ENCODE assay signal across 25 cellular contexts in the genomic region with DNA sequence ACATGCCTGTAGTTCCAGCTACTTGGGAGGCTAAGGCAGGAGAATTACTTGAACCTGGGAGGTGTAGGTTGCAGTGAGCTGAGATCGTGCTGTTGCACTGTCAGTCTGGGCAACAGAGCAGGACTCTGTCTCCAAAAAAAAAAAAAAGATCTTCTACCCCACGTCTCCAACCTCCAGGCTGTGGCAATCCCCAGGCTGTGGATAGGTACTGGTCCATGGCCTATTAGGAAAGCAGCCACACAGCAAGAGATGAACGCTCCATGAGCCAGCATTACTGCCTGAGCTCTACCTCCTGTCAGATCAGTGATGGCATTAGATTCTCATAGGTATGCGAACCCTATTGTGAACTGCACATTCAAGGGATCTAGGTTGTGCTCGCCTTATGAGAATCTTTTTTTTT.
"Had no signal": no experiment of that assay in that cellular context is flagged by ENCODE, and none has a peak within 500 bp of the region (broad histone marks: within the 10 kb centered on the region; RNA-seq: fewer than 3 reads in every experiment).

No MANE protein-coding gene starts in this region.

- H3K4me3 ChIP-seq: lung, neural progenitor cell, psoas muscle, skin epidermis, spleen, testis, tibial artery had no signal

- H2AFZ ChIP-seq: neural progenitor cell had no signal

- H3K27ac ChIP-seq: neural progenitor cell, psoas muscle, skin epidermis, spleen, testis, tibial artery had no signal

- H3K27me3 ChIP-seq: neural progenitor cell, spleen, testis, tibial artery had no signal

- H3K27me3 Mint-ChIP-seq: effector memory CD8-positive, alpha-beta T cell; naive thymus-derived CD4-positive, alpha-beta T cell; stimulated activated memory B cell treated with anti-CD40 and anti-IgM and Interleukin-4, amounts not matched to agents 10 μg/mL and 1 μg/mL and 100 μg/mL, for 72 hours; type B pancreatic cell had no signal

- H3K9ac ChIP-seq: neural progenitor cell had no signal

- H3K36me3 ChIP-seq: neural progenitor cell, spleen, tibial artery had no signal

- H3K4me3 Mint-ChIP-seq: effector memory CD8-positive, alpha-beta T cell; immature natural killer cell; naive thymus-derived CD4-positive, alpha-beta T cell; neural progenitor cell; stimulated activated memory B cell treated with anti-CD40 and anti-IgM and Interleukin-4, amounts not matched to agents 10 μg/mL and 1 μg/mL and 100 μg/mL, for 72 hours; type B pancreatic cell had no signal

- ATAC-seq: effector memory CD8-positive, alpha-beta T cell; naive thymus-derived CD4-positive, alpha-beta T cell; psoas muscle; right cardiac atrium; stimulated activated memory B cell treated with anti-CD40 and anti-IgM and Interleukin-4, amounts not matched to agents 10 μg/mL and 1 μg/mL and 100 μg/mL, for 72 hours; stimulated activated naive CD8-positive, alpha-beta T cell treated with anti-CD3 and anti-CD28 coated beads, Interleukin-15, Interleukin-2, amounts not matched to agents 100 U/mL and 50 U/mL, for 24 hours had no signal

- H3K9me3 Mint-ChIP-seq: effector memory CD8-positive, alpha-beta T cell; immature natural killer cell; nephron; neural progenitor cell; stimulated activated memory B cell treated with anti-CD40 and anti-IgM and Interleukin-4, amounts not matched to agents 10 μg/mL and 1 μg/mL and 100 μg/mL, for 72 hours; type B pancreatic cell had no signal

- H3K27ac Mint-ChIP-seq: effector memory CD8-positive, alpha-beta T cell; immature natural killer cell; naive thymus-derived CD4-positive, alpha-beta T cell; neural progenitor cell; stimulated activated memory B cell treated with anti-CD40 and anti-IgM and Interleukin-4, amounts not matched to agents 10 μg/mL and 1 μg/mL and 100 μg/mL, for 72 hours; type B pancreatic cell had no signal

- DNase-seq: cortex of kidney; effector memory CD8-positive, alpha-beta T cell; erythroblast; hypothalamus; immature natural killer cell; islet precursor cell; mesenchymal stem cell; midbrain; naive thymus-derived CD4-positive, alpha-beta T cell; psoas muscle; stimulated activated CD4-positive, alpha-beta T cell treated with anti-CD3 and anti-CD28 coated beads, Interleukin-4, amount 100 ng/mL, for 4 hours; stimulated activated naive CD8-positive, alpha-beta T cell treated with anti-CD3 and anti-CD28 coated beads, Interleukin-15, Interleukin-2, amounts not matched to agents 100 U/mL and 50 U/mL, for 24 hours; substantia nigra; testis had no signal

- H3K36me3 Mint-ChIP-seq: immature natural killer cell; neural progenitor cell; stimulated activated memory B cell treated with anti-CD40 and anti-IgM and Interleukin-4, amounts not matched to agents 10 μg/mL and 1 μg/mL and 100 μg/mL, for 72 hours; type B pancreatic cell had no signal

- H3K4me2 ChIP-seq: neural progenitor cell had no signal

- H3K4me1 ChIP-seq: neural progenitor cell, testis had no signal

- H3K9me3 ChIP-seq: psoas muscle, spleen, testis, tibial artery had no signal

- FAIRE-seq: endometrium, frontal cortex had no signal
